Comparison of ENCODE assay signal across 22 cellular contexts in genomic region chr12:64992641-64993040, GRCh38.
"Had no signal": no experiment of that assay in that cellular context is flagged by ENCODE, and none has a peak within 500 bp of the region (broad histone marks: within the 10 kb centered on the region; RNA-seq: fewer than 3 reads in every experiment).

No MANE protein-coding gene starts in this region.

- H3K36me3 Mint-ChIP-seq: activated naive CD8-positive, alpha-beta T cell treated with anti-CD3 and anti-CD28 coated beads for 36 hours had no signal

- H3K36me3 ChIP-seq: transverse colon had no signal

- H3K27ac Mint-ChIP-seq: activated B cell treated with CpG ODN at 0.5 μM for 24 hours; activated CD4-positive, alpha-beta T cell treated with anti-CD3 and anti-CD28 coated beads, Interleukin-2, amount 10 ng/mL, durations not matched to agents 24 days and 14 days; activated CD8-positive, alpha-beta T cell treated with anti-CD3 and anti-CD28 coated beads, Interleukin-2, amount 10 ng/mL, durations not matched to agents 7 days and 5 days; activated naive CD8-positive, alpha-beta T cell treated with anti-CD3 and anti-CD28 coated beads for 36 hours; nephron progenitor cell; progenitor cell of endocrine pancreas had no signal

- H3K4me1 Mint-ChIP-seq: activated B cell treated with CpG ODN at 0.5 μM for 24 hours; activated CD4-positive, alpha-beta T cell treated with anti-CD3 and anti-CD28 coated beads, Interleukin-2, amount 10 ng/mL, durations not matched to agents 24 days and 14 days; activated naive CD8-positive, alpha-beta T cell treated with anti-CD3 and anti-CD28 coated beads for 36 hours; central memory CD8-positive, alpha-beta T cell had no signal

- H3K27ac ChIP-seq: body of pancreas, coronary artery, skin epidermis, transverse colon had no signal

- ATAC-seq: activated CD8-positive, alpha-beta T cell treated with anti-CD3 and anti-CD28 coated beads, Interleukin-2, amount 10 ng/mL, durations not matched to agents 7 days and 5 days; body of pancreas; right cardiac atrium had no signal

- H3K4me3 Mint-ChIP-seq: activated B cell treated with CpG ODN at 0.5 μM for 24 hours; activated CD4-positive, alpha-beta T cell treated with anti-CD3 and anti-CD28 coated beads, Interleukin-2, amount 10 ng/mL, durations not matched to agents 24 days and 14 days; activated CD8-positive, alpha-beta T cell treated with anti-CD3 and anti-CD28 coated beads, Interleukin-2, amount 10 ng/mL, durations not matched to agents 7 days and 5 days; activated naive CD8-positive, alpha-beta T cell treated with anti-CD3 and anti-CD28 coated beads for 36 hours; central memory CD8-positive, alpha-beta T cell; nephron progenitor cell had no signal

- H3K27me3 ChIP-seq: body of pancreas, transverse colon had no signal

- H3K9me3 Mint-ChIP-seq: activated B cell treated with CpG ODN at 0.5 μM for 24 hours; activated CD4-positive, alpha-beta T cell treated with anti-CD3 and anti-CD28 coated beads, Interleukin-2, amount 10 ng/mL, durations not matched to agents 24 days and 14 days; activated naive CD8-positive, alpha-beta T cell treated with anti-CD3 and anti-CD28 coated beads for 36 hours; central memory CD8-positive, alpha-beta T cell had no signal

- H3K4me1 ChIP-seq: transverse colon had no signal

- H3K9me3 ChIP-seq: body of pancreas, transverse colon had no signal

- H3K4me3 ChIP-seq: body of pancreas, coronary artery, skin epidermis, transverse colon had no signal

- DNase-seq: activated B cell treated with CpG ODN at 0.5 μM for 24 hours; activated CD4-positive, alpha-beta T cell treated with anti-CD3 and anti-CD28 coated beads, Interleukin-2, amount 10 ng/mL, durations not matched to agents 24 days and 14 days; activated CD8-positive, alpha-beta memory T cell treated with anti-CD3 and anti-CD28 coated beads, Interleukin-2, amount 50 U/mL, for 4 hours; activated CD8-positive, alpha-beta T cell treated with anti-CD3 and anti-CD28 coated beads, Interleukin-2, amount 10 ng/mL, durations not matched to agents 7 days and 5 days; activated naive CD8-positive, alpha-beta T cell treated with anti-CD3 and anti-CD28 coated beads for 36 hours; activated T-cell treated with anti-CD3 and anti-CD28 coated beads, Interleukin-2, amount 50 U/mL, for 48 hours; body of pancreas; effector CD4-positive, alpha-beta T cell; foreskin fibroblast; kidney; mesenchymal stem cell; nephron progenitor cell; right cardiac atrium; stimulated activated CD4-positive, alpha-beta T cell treated with anti-CD3 and anti-CD28 coated beads, Interleukin-15, amount 100 ng/mL, for 24 hours; stimulated activated CD4-positive, alpha-beta T cell treated with anti-CD3 and anti-CD28 coated beads, Interleukin-4, amount 100 ng/mL, for 1 hour; stimulated activated naive CD4-positive, alpha-beta T cell treated with Interleukin-2 at 50 U/mL for 16 hours; T-helper 2 cell; transverse colon had no signal
